Comparison of ENCODE assay signal across 13 cellular contexts in the genomic region with DNA sequence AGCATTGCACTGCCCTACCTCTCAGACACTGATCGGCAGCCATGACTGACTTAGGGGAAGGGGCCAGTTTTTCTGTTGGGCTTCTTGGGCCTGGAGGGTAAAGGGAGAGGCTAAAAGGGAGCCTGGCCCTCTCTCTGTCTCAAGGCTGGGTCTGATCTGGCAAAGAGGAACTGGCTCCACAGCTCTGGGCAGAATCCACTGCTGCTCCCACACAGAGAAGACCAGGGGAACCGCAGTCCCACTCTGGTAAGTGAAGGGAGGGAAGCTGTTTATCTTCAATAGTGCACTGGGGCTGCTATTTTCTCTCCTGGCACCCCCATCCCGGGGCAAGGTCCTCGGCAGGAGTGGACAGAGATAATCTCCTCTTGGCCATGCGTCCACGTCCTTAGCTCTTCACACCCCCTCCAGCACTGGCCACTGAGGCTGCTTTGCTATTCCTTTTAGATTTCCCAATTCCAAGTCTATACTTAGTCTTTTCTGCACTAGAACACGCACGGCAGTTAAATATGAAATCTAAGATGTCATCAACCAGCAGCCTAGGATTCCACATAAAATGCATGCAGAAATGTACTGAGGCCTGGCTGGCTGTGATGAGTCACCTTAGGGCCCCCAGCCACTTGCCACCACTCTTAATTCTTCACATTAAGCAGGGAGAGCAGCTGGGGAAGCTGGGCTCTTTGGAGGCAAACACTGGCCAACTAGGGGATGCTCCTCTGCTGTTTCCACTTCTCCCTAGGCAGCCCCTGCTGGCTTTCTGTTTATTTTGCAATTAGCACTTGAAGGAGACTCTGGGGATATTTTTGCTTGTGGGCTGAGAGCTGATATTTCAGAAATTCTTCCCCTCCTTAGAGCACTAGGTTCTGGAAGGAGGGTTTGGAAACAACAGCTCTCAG.
DNase-seq lines count a peak whose midpoint lies in the region; ATAC-seq and TF ChIP-seq lines count a peak whose summit lies in the region.
"Had no signal": no experiment of that assay in that cellular context is flagged by ENCODE, and none has a peak within 500 bp of the region (broad histone marks: within the 10 kb centered on the region; RNA-seq: fewer than 3 reads in every experiment).

No MANE protein-coding gene starts in this region.

- no peaks in the 10 kb centered on the region for H3K36me3 ChIP-seq in skeletal muscle tissue (ENCODE audit: control insufficient read depth in 3 of 3, insufficient read depth in 3 of 3, low read length in 3 of 3)

- H3K9ac ChIP-seq in skeletal muscle tissue (ENCODE audit: low read depth in 1 of 3, low read length in 3 of 3) = peak overlapping the region in 2 of 3 donors; percentile 36 to 42

- H3K27me3 Mint-ChIP-seq in activated T-cell treated with anti-CD3 and anti-CD28 coated beads, Interleukin-2, amount 50 U/mL, for 4 hours (ENCODE audit: low read depth) = peaks cover 5% of the 10 kb centered on the region

- H3K4me1 ChIP-seq in skeletal muscle tissue (ENCODE audit: control insufficient read depth in 3 of 3, insufficient read depth in 3 of 3, low read length in 3 of 3) = peaks cover 9 to 28% (median 18%) of the 10 kb centered on the region in 3 donors

- H3K9me3 Mint-ChIP-seq in activated T-cell treated with anti-CD3 and anti-CD28 coated beads, Interleukin-2, amount 50 U/mL, for 4 hours = no peaks in the 10 kb centered on the region
- H3K9me3 Mint-ChIP-seq: IgD-negative memory B cell had no signal

- no peaks in the 10 kb centered on the region for H3K9me3 ChIP-seq in skeletal muscle tissue (ENCODE audit: control insufficient read depth in 3 of 3, low read length in 3 of 3)

- TF ChIP-seq CTCF in fibroblast of pulmonary artery (IDR thresholded peaks at IDR 0.05; ENCODE audit: low read length, missing control alignments) = no peak

- H3K4me3 ChIP-seq in fibroblast of pulmonary artery (replicated peaks; ENCODE audit: low read depth, low read length) (no peak overlapping the region), skeletal muscle tissue (ENCODE audit: low read length in 3 of 3) (no peak overlapping the region)

- H3K27me3 ChIP-seq in skeletal muscle tissue (ENCODE audit: control insufficient read depth in 3 of 3, insufficient read depth in 3 of 3, low read length in 3 of 3) = no peaks in the 10 kb centered on the region

- ATAC-seq in HG03280 (IDR thresholded peaks at IDR 0.05; ENCODE audit: unreplicated experiment) (no peak), HG02610 (IDR thresholded peaks at IDR 0.05; ENCODE audit: unreplicated experiment) (no peak)
- ATAC-seq in activated T-cell treated with anti-CD3 and anti-CD28 coated beads, Interleukin-2, amount 50 U/mL, for 4 hours = no peak

- H3K4me1 Mint-ChIP-seq in activated T-cell treated with anti-CD3 and anti-CD28 coated beads, Interleukin-2, amount 50 U/mL, for 4 hours (ENCODE audit: low read depth) = no peaks in the 10 kb centered on the region

- no peaks in the 10 kb centered on the region for H3K36me3 Mint-ChIP-seq in activated T-cell treated with anti-CD3 and anti-CD28 coated beads, Interleukin-2, amount 50 U/mL, for 4 hours (ENCODE audit: insufficient read depth)

- DNase-seq in NCI-H1436 (lab: John Stamatoyannopoulos, UW) (peak; percentile 47), NCI-H1436 treated with DMSO at 0.1 percent for 48 hours (lab: John Stamatoyannopoulos, UW) (no peak), RPMI7951 (ENCODE audit: low read depth) (peak; percentile 58), fibroblast of pulmonary artery (ENCODE audit: low read depth) (peak; percentile 30)
- no peak for DNase-seq in activated T-cell treated with anti-CD3 and anti-CD28 coated beads, Interleukin-2, amount 50 U/mL, for 4 hours
- DNase-seq: amygdala; small intestine; stimulated activated naive CD4-positive, alpha-beta T cell treated with Interleukin-2 at 50 U/mL for 16 hours had no signal

- no peak overlapping the region for H3K4me3 Mint-ChIP-seq in activated T-cell treated with anti-CD3 and anti-CD28 coated beads, Interleukin-2, amount 50 U/mL, for 4 hours
- H3K4me3 Mint-ChIP-seq: IgD-negative memory B cell had no signal

- H3K27ac ChIP-seq in skeletal muscle tissue (ENCODE audit: low read depth, low read length) = peak overlapping the region; percentile 8
- H3K27ac ChIP-seq: RWPE1 had no signal

Comparison
In these comparisons a context has a peak if more than half of its experiments do, and no peak if none do; other contexts are left out.
1. DNase-seq: peak in NCI-H1436 (single experiment), RPMI7951 (single experiment) and fibroblast of pulmonary artery (single experiment); none in NCI-H1436 treated with DMSO at 0.1 percent for 48 hours (single experiment) and activated T-cell treated with anti-CD3 and anti-CD28 coated beads, Interleukin-2, amount 50 U/mL, for 4 hours (single experiment).